In genomic region chr6:371851-372250, GRCh38 we compare ENCODE assay signal across 1 cellular context. TPM values are rescaled to one million over a fixed set of nuclear protein-coding genes. Genes with fewer than 3 reads are reported as not detected.
"Had no signal": no experiment of that assay in that cellular context is flagged by ENCODE, and none has a peak within 500 bp of the region (broad histone marks: within the 10 kb centered on the region; RNA-seq: fewer than 3 reads in every experiment).

No MANE protein-coding gene starts in this region.

RNA-seq across cellular contexts. Expression of gene IRF4, which starts 19.7 kb away (rescaled TPM):
- total RNA-seq: cardiac muscle cell had no signal
- polyA plus RNA-seq: cardiac muscle cell had no signal
